In genomic region chr17:35257080-35257701, GRCh38 we compare ENCODE assay signal across 10 cellular contexts. TPM values are rescaled to one million over a fixed set of nuclear protein-coding genes. Genes with fewer than 3 reads are reported as not detected.
A peak's percentile ranks its signal among the peaks of the same experiment; 100 is the strongest.
DNase-seq lines count a peak whose midpoint lies in the region; ATAC-seq and TF ChIP-seq lines count a peak whose summit lies in the region.
"Had no signal": no experiment of that assay in that cellular context is flagged by ENCODE, and none has a peak within 500 bp of the region (broad histone marks: within the 10 kb centered on the region; RNA-seq: fewer than 3 reads in every experiment).

No MANE protein-coding gene starts in this region.

- POLR2A ChIA-PET in naive thymus-derived CD4-positive, alpha-beta T cell (lab: Charles Lee), result interaction anchor here (0.6 to 4.5 kb wide), 16 partner anchors 10 to 324 kb away, joined by 3 to 28 read pairs (median 4); partner anchors contain the start of genes NLE1 and SLFN5

- peak overlapping the region in 6 of 10 donors; percentile 25 to 58 (median 46) for H3K4me3 Mint-ChIP-seq in naive thymus-derived CD4-positive, alpha-beta T cell
- H3K4me3 Mint-ChIP-seq in nephron progenitor cell, result no peak overlapping the region

- intact Hi-C loops in naive thymus-derived CD4-positive, alpha-beta T cell (cut with micrococcal nuclease), result loop anchor here in 1 of 2 donors (2.0 kb wide), 1 partner anchor 28 kb away; no protein-coding TSS in a partner anchor

- peaks cover 44 to 60% of the 10 kb centered on the region in 2 donors for H3K4me1 ChIP-seq in naive thymus-derived CD4-positive, alpha-beta T cell (ENCODE audit: control insufficient read depth in 2 of 2, insufficient read depth in 2 of 2, low read length in 2 of 2)

- CTCF ChIA-PET in naive thymus-derived CD4-positive, alpha-beta T cell (lab: Charles Lee), result interaction anchor here (0.6 to 1.9 kb wide), 5 partner anchors 9 to 302 kb away, joined by 3 to 9 read pairs (median 3); no protein-coding TSS in a partner anchor

- peak overlapping the region in 8 of 9 donors; percentile 75 to 100 (median 86) for H3K27ac Mint-ChIP-seq in naive thymus-derived CD4-positive, alpha-beta T cell
- no peak overlapping the region for H3K27ac Mint-ChIP-seq in nephron progenitor cell

- H3K27me3 ChIP-seq in brain microvascular endothelial cell (replicated peaks), result no peaks in the 10 kb centered on the region
- H3K27me3 ChIP-seq in naive thymus-derived CD4-positive, alpha-beta T cell (ENCODE audit: control insufficient read depth in 2 of 2, insufficient read depth in 2 of 2, low read length in 2 of 2), result no peaks in the 10 kb centered on the region

- ATAC-seq in naive thymus-derived CD4-positive, alpha-beta T cell, result no peak
- ATAC-seq in GM18870 (IDR thresholded peaks at IDR 0.05; ENCODE audit: unreplicated experiment), result no peak
- no peak for ATAC-seq in HG03378 (IDR thresholded peaks at IDR 0.05; ENCODE audit: unreplicated experiment)
- ATAC-seq: GM12878 had no signal

- H3K9me3 ChIP-seq in naive thymus-derived CD4-positive, alpha-beta T cell (ENCODE audit: control insufficient read depth in 2 of 3, low read length in 3 of 3), result no peaks in the 10 kb centered on the region

- no peaks in the 10 kb centered on the region for H3K9me3 Mint-ChIP-seq in naive thymus-derived CD4-positive, alpha-beta T cell
- no peaks in the 10 kb centered on the region for H3K9me3 Mint-ChIP-seq in nephron progenitor cell

- no peak overlapping the region for H3K27ac ChIP-seq in brain microvascular endothelial cell
- H3K27ac ChIP-seq in naive thymus-derived CD4-positive, alpha-beta T cell (ENCODE audit: low read depth, low read length), result peak overlapping the region; percentile 1
- H3K27ac ChIP-seq: HL-60 had no signal

- peaks cover 34% of the 10 kb centered on the region for H3K36me3 ChIP-seq in brain microvascular endothelial cell (replicated peaks)
- peaks cover 15 to 39% (median 33%) of the 10 kb centered on the region in 3 experiments for H3K36me3 ChIP-seq in naive thymus-derived CD4-positive, alpha-beta T cell (ENCODE audit: control insufficient read depth in 2 of 3, insufficient read depth in 3 of 3, low read length in 3 of 3)

- H3K36me3 Mint-ChIP-seq in naive thymus-derived CD4-positive, alpha-beta T cell, result peaks cover 7 to 65% (median 44%) of the 10 kb centered on the region in 5 donors
- peaks cover 20% of the 10 kb centered on the region for H3K36me3 Mint-ChIP-seq in nephron progenitor cell (ENCODE audit: low read depth)

- in situ Hi-C loops in brain microvascular endothelial cell (cut with HindIII; ENCODE audit: low pct_ligation_motif_present, low sequenced_read_pairs), result no loop called here

- no peak for TF ChIP-seq CTCF in brain microvascular endothelial cell (IDR thresholded peaks at IDR 0.05; ENCODE audit: low read depth, low read length, missing control alignments)
- TF ChIP-seq CTCF in nephron progenitor cell (IDR thresholded peaks at IDR 0.05), result no peak

- H3K27me3 Mint-ChIP-seq in naive thymus-derived CD4-positive, alpha-beta T cell, result no peaks in the 10 kb centered on the region
- no peaks in the 10 kb centered on the region for H3K27me3 Mint-ChIP-seq in nephron progenitor cell (ENCODE audit: low read depth, poor library complexity)

- no peak overlapping the region for H3K4me3 ChIP-seq in brain microvascular endothelial cell (ENCODE audit: low read depth, low read length)
- H3K4me3 ChIP-seq in naive thymus-derived CD4-positive, alpha-beta T cell (ENCODE audit: low read length), result no peak overlapping the region
- H3K4me3 ChIP-seq: GM12878 had no signal

- H3K4me1 Mint-ChIP-seq in naive thymus-derived CD4-positive, alpha-beta T cell, result peaks cover 47 to 85% (median 77%) of the 10 kb centered on the region in 7 donors
- peaks cover 23% of the 10 kb centered on the region for H3K4me1 Mint-ChIP-seq in nephron progenitor cell

- DNase-seq in DMS79 (lab: John Stamatoyannopoulos, UW), result peak; percentile 83
- peak; percentile 43 for DNase-seq in NCI-H2029 (lab: John Stamatoyannopoulos, UW)
- DNase-seq in brain microvascular endothelial cell, result peak; percentile 59
- no peak for DNase-seq in naive thymus-derived CD4-positive, alpha-beta T cell
- DNase-seq in amniotic stem cell (lab: John Stamatoyannopoulos, UW), result no peak
- no peak for DNase-seq in nephron progenitor cell

RNA-seq across cellular contexts. Expression of gene SLFN5, which starts 14.3 kb away (rescaled TPM):
- total RNA-seq in naive thymus-derived CD4-positive, alpha-beta T cell, result 100 to 1,000 TPM in 4 of 5 experiments, 10 to 100 TPM in 1; 80.0 to 199 (median 133) TPM
- polyA plus RNA-seq in naive thymus-derived CD4-positive, alpha-beta T cell, result 100 to 1,000 TPM; 103 to 169 TPM

Comparison
In these comparisons a context has a peak if more than half of its experiments do, and no peak if none do; other contexts are left out.
1. DNase-seq: peak in DMS79 (single experiment), NCI-H2029 (single experiment) and brain microvascular endothelial cell (single experiment); none in naive thymus-derived CD4-positive, alpha-beta T cell (0 of 9), amniotic stem cell (single experiment) and nephron progenitor cell (single experiment).